7 cellular contexts compared by ENCODE assay signal in genomic region chr10:72259491-72260214, GRCh38. TPM values are rescaled to one million over a fixed set of nuclear protein-coding genes. Genes with fewer than 3 reads are reported as not detected.
DNase-seq lines count a peak whose midpoint lies in the region; ATAC-seq and TF ChIP-seq lines count a peak whose summit lies in the region.

No MANE protein-coding gene starts in this region.

- no peaks in the 10 kb centered on the region for H3K9me3 ChIP-seq in SJSA1 (replicated peaks)
- H3K9me3 ChIP-seq in esophagus squamous epithelium, result no peaks in the 10 kb centered on the region
- no peaks in the 10 kb centered on the region for H3K9me3 ChIP-seq in psoas muscle

- H3K4me3 ChIP-seq in SJSA1, result no peak overlapping the region
- H3K4me3 ChIP-seq in esophagus squamous epithelium, result no peak overlapping the region
- H3K4me3 ChIP-seq in psoas muscle, result peak overlapping the region; percentile 65

- DNase-seq in GM20000 (ENCODE audit: low spot score) (peak; percentile 47), SJSA1 (ENCODE audit: low read depth in 1 of 2, low spot score in 2 of 2) (peak in 1 of 2 experiments; percentile 64), esophagus squamous epithelium (lab: John Stamatoyannopoulos, UW) (no peak), psoas muscle (no peak), NCI-H2196 treated with DMSO at 0.1 percent for 48 hours (lab: John Stamatoyannopoulos, UW; ENCODE audit: unreplicated experiment) (no peak), pons (ENCODE audit: low spot score) (no peak)

- H3K27me3 ChIP-seq in SJSA1 (replicated peaks), result no peaks in the 10 kb centered on the region
- no peaks in the 10 kb centered on the region for H3K27me3 ChIP-seq in esophagus squamous epithelium
- H3K27me3 ChIP-seq in psoas muscle (ENCODE audit: insufficient read depth in 3 of 3, low read length in 2 of 3), result no peaks in the 10 kb centered on the region

- ATAC-seq in psoas muscle, result peak in 2 of 4 donors; percentile 8 to 32
- ATAC-seq in HG03439 (IDR thresholded peaks at IDR 0.05; ENCODE audit: unreplicated experiment), result no peak

- H3K27ac ChIP-seq in SJSA1, result peak overlapping the region; percentile 83
- peak overlapping the region; percentile 86 to 96 (median 94) for H3K27ac ChIP-seq in esophagus squamous epithelium
- peak overlapping the region; percentile 91 for H3K27ac ChIP-seq in psoas muscle

- peaks cover 49% of the 10 kb centered on the region for H3K4me1 ChIP-seq in SJSA1 (replicated peaks)
- peaks cover 61 to 97% (median 90%) of the 10 kb centered on the region in 3 donors for H3K4me1 ChIP-seq in esophagus squamous epithelium
- peaks cover 59% of the 10 kb centered on the region for H3K4me1 ChIP-seq in psoas muscle

- intact Hi-C loops in esophagus squamous epithelium (cut with DNase I), result no loop called here
- intact Hi-C loops in psoas muscle (cut with DNase I), result no loop called here

- WGBS in esophagus squamous epithelium, 2 donors, result 34 to 67% methylated on average over 3 to 4 of the region's 4 CpGs
- 17 to 31% (median 20%) methylated on average over 4 of the region's 4 CpGs for WGBS in psoas muscle, 3 donors

- TF ChIP-seq CTCF in GM20000 (IDR thresholded peaks at IDR 0.05; ENCODE audit: extremely low read depth, missing control alignments) (no peak), esophagus squamous epithelium (IDR thresholded peaks at IDR 0.05) (no peak), psoas muscle (IDR thresholded peaks at IDR 0.05) (no peak)

- TF ChIP-seq POLR2A in esophagus squamous epithelium (IDR thresholded peaks at IDR 0.05), result no peak

- H3K36me3 ChIP-seq in SJSA1 (peaks cover 3% of the 10 kb centered on the region; the same call in 1 of the 2 replicates), esophagus squamous epithelium (no peaks in the 10 kb centered on the region), psoas muscle (ENCODE audit: insufficient read depth in 1 of 2, low read depth in 1 of 2) (no peaks in the 10 kb centered on the region)

RNA-seq across cellular contexts. Expression of gene DDIT4, which starts 14.1 kb away (rescaled TPM):
- total RNA-seq in SJSA1 (2014; rRNA removed; shearing (Covaris generic)), result 13.6 and 20.6 TPM in 2 replicates
- total RNA-seq in esophagus squamous epithelium (100 to 1,000 TPM in 3 of 4 donors, 10 to 100 TPM in 1; 49.4 to 384 (median 138) TPM), psoas muscle (100 to 1,000 TPM in 1 of 4 donors, 10 to 100 TPM in 3; 16.1 to 220 (median 65.4) TPM)
- polyA plus RNA-seq in psoas muscle, result 100 to 1,000 TPM; 114 to 744 (median 487) TPM

RNA-seq across cellular contexts. Expression of gene ASCC1, which starts 43.6 kb away (rescaled TPM):
- total RNA-seq in SJSA1 (2014; rRNA removed; shearing (Covaris generic)), result 39.4 and 51.1 TPM in 2 replicates
- total RNA-seq in esophagus squamous epithelium (10 to 100 TPM; 18.7 to 28.4 (median 24.7) TPM), psoas muscle (10 to 100 TPM; 15.3 to 22.4 (median 19.4) TPM)
- 10 to 100 TPM; 17.9 to 37.0 (median 19.3) TPM for polyA plus RNA-seq in psoas muscle

RNA-seq across cellular contexts. Expression of gene ANAPC16, which starts 43.8 kb away (rescaled TPM):
- total RNA-seq in SJSA1 (2014; rRNA removed; shearing (Covaris generic)), result 28.6 and 89.9 TPM in 2 replicates
- 100 to 1,000 TPM in 1 of 4 donors, 10 to 100 TPM in 3; 34.2 to 104 (median 58.1) TPM for total RNA-seq in esophagus squamous epithelium
- total RNA-seq in psoas muscle, result 100 to 1,000 TPM in 3 of 4 donors, 10 to 100 TPM in 1; 80.3 to 144 (median 119) TPM
- 100 to 1,000 TPM in 2 of 3 donors, 10 to 100 TPM in 1; 60.1 to 184 (median 167) TPM for polyA plus RNA-seq in psoas muscle
